8 cellular contexts compared by ENCODE assay signal in the genomic region with DNA sequence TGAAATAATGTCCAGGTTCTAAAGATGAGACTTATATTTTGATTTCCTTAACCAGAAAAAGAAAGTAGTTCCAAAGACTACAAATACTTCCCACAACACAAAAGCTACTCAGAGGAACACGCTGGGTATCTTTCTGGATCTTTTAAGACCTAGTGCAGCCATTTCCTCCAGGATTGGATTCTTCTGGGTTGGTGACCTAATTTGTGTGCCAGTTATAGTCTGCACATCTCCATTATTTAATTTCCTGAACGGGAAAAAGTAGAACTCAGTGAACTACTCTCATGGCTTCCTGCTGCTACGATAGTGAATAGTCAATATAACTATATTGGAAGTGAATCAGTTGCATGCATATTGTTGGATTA. TPM values are rescaled to one million over a fixed set of nuclear protein-coding genes. Genes with fewer than 3 reads are reported as not detected.
DNase-seq lines count a peak whose midpoint lies in the region; ATAC-seq lines count a peak whose summit lies in the region.

No MANE protein-coding gene starts in this region.

- no peaks in the 10 kb centered on the region for H3K27me3 ChIP-seq in ACC112 (ENCODE audit: insufficient read depth, low read length)

- H3K4me3 Mint-ChIP-seq in central memory CD8-positive, alpha-beta T cell: peak overlapping the region; percentile 67
- peak overlapping the region; percentile 84 to 97 (median 94) for H3K4me3 Mint-ChIP-seq in naive B cell

- H3K27ac ChIP-seq in ACC112 (ENCODE audit: low read depth, low read length): peak overlapping the region; percentile 63

- H3K27me3 Mint-ChIP-seq in central memory CD8-positive, alpha-beta T cell: no peaks in the 10 kb centered on the region
- H3K27me3 Mint-ChIP-seq in naive B cell: no peaks in the 10 kb centered on the region

- no peak for DNase-seq in Jurkat, Clone E6-1 (ENCODE audit: low read depth, low spot score)
- DNase-seq in central memory CD8-positive, alpha-beta T cell (ENCODE audit: low spot score in 2 of 2): no peak
- DNase-seq in naive B cell (no peak), cerebellar nuclear complex (lab: John Stamatoyannopoulos, UW) (no peak), amygdala (lab: John Stamatoyannopoulos, UW) (no peak), HuH-7 (ENCODE audit: low spot score) (no peak)

- peak overlapping the region; percentile 88 for H3K4me3 ChIP-seq in ACC112 (ENCODE audit: low read depth, low read length)
- peak overlapping the region; percentile 82 for H3K4me3 ChIP-seq in Jurkat, Clone E6-1 (ENCODE audit: low read length)

- H3K9me3 Mint-ChIP-seq in central memory CD8-positive, alpha-beta T cell: no peaks in the 10 kb centered on the region
- peaks cover 0 to 2% (median 0%) of the 10 kb centered on the region in 7 donors for H3K9me3 Mint-ChIP-seq in naive B cell

- H2AFZ ChIP-seq in ACC112 (ENCODE audit: low read length, unreplicated experiment): no peak overlapping the region

- H3K27ac Mint-ChIP-seq in central memory CD8-positive, alpha-beta T cell (ENCODE audit: low read depth): peak overlapping the region; percentile 82
- peak overlapping the region; percentile 78 to 94 (median 90) for H3K27ac Mint-ChIP-seq in naive B cell

- H3K4me1 Mint-ChIP-seq in central memory CD8-positive, alpha-beta T cell: peaks cover 44% of the 10 kb centered on the region
- H3K4me1 Mint-ChIP-seq in naive B cell: peaks cover 43 to 46% (median 43%) of the 10 kb centered on the region in 3 donors

- H3K36me3 Mint-ChIP-seq in central memory CD8-positive, alpha-beta T cell (ENCODE audit: insufficient read depth): peaks cover 9% of the 10 kb centered on the region
- peaks cover 4 to 7% of the 10 kb centered on the region in 2 donors for H3K36me3 Mint-ChIP-seq in naive B cell

- peaks cover 18% of the 10 kb centered on the region for H3K4me1 ChIP-seq in ACC112 (ENCODE audit: control insufficient read depth, insufficient read depth, low read length, unreplicated experiment)

- H3K36me3 ChIP-seq in ACC112 (ENCODE audit: insufficient read depth, low read length): peaks cover 7% of the 10 kb centered on the region

- no peak for ATAC-seq in central memory CD8-positive, alpha-beta T cell (replicated peaks; ENCODE audit: extremely low read depth, poor library complexity, severe bottlenecking)
- no peak for ATAC-seq in naive B cell (ENCODE audit: low read depth in 2 of 2)
- ATAC-seq in HG03378 (IDR thresholded peaks at IDR 0.05; ENCODE audit: unreplicated experiment): no peak

- H3K79me2 ChIP-seq in ACC112 (ENCODE audit: control insufficient read depth, insufficient read depth, low read length, unreplicated experiment): peaks cover 32% of the 10 kb centered on the region

RNA-seq across cellular contexts. Expression of a gene that starts 1.5 kb away (rescaled TPM):
- 12.6 TPM for polyA plus RNA-seq in Jurkat, Clone E6-1 (2012; ENCODE audit: insufficient read depth, insufficient read length)
- 10 to 100 TPM in 1 of 6 donors, 1 to 10 TPM in 5; 5.3 to 12.6 (median 9.5) TPM for polyA plus RNA-seq in naive B cell (ENCODE audit: low read depth in 6 of 6)
